In genomic region chr17:27984816-27985215, GRCh38 we compare ENCODE assay signal across 22 cellular contexts. TPM values are rescaled to one million over a fixed set of nuclear protein-coding genes. Genes with fewer than 3 reads are reported as not detected.
DNase-seq lines count a peak whose midpoint lies in the region; ATAC-seq, FAIRE-seq and TF ChIP-seq lines count a peak whose summit lies in the region.
"Had no signal": no experiment of that assay in that cellular context is flagged by ENCODE, and none has a peak within 500 bp of the region (broad histone marks: within the 10 kb centered on the region; RNA-seq: fewer than 3 reads in every experiment).

No MANE protein-coding gene starts in this region.

- 0 out of 2 replicates have a peak overlapping the region, but pooled peaks have one; percentile 62 for H2BK20ac ChIP-seq in H1 (ENCODE audit: low read length)

- no peak overlapping the region for H3K4me2 ChIP-seq in H1 (ENCODE audit: insufficient read depth in 1 of 2, low read depth in 2 of 2, low read length in 2 of 2)

- DNase-seq in NCI-H82 (lab: John Stamatoyannopoulos, UW) = peak; percentile 59
- no peak for DNase-seq in NCI-H82 treated with DMSO at 0.1 percent for 48 hours (lab: John Stamatoyannopoulos, UW; ENCODE audit: unreplicated experiment)
- DNase-seq in H1 (ENCODE audit: low read depth in 1 of 2, low spot score in 2 of 2) = no peak
- peak in 1 of 3 donors; percentile 28 for DNase-seq in right lobe of liver
- DNase-seq in uterus = peak in 1 of 2 donors; percentile 53
- DNase-seq in effector memory CD4-positive, alpha-beta T cell = no peak
- DNase-seq in NCI-H774 (lab: John Stamatoyannopoulos, UW) = no peak
- DNase-seq: activated CD8-positive, alpha-beta T cell treated with anti-CD3 and anti-CD28 coated beads, Interleukin-2, amount 10 ng/mL, durations not matched to agents 7 days and 5 days; activated naive CD4-positive, alpha-beta T cell treated with anti-CD3 and anti-CD28 coated beads, Interleukin-2, amount 10 ng/mL, durations not matched to agents 7 days and 5 days; activated T-cell treated with anti-CD3 and anti-CD28 coated beads, Interleukin-2, amount 50 U/mL, for 4 hours; cortex of kidney; GOT3; lower lobe of right lung; NCI-H1930; NCI-H446; stimulated activated CD4-positive, alpha-beta T cell treated with anti-CD3 and anti-CD28 coated beads, Interleukin-2, amount 100 ng/mL, for 48 hours; WERI-Rb-1 had no signal

- no peak for TF ChIP-seq CTCF in H1 (IDR thresholded peaks at IDR 0.05; ENCODE audit: control extremely low read depth in 1 of 3, insufficient read depth in 1 of 3, low read depth in 1 of 3, low read length in 3 of 3)
- no peak for TF ChIP-seq CTCF in right lobe of liver (IDR thresholded peaks at IDR 0.05)
- TF ChIP-seq CTCF in uterus (IDR thresholded peaks at IDR 0.05) = no peak

- H2AFZ ChIP-seq in H1 (ENCODE audit: low read length) = no peak overlapping the region; the same call in 1 of the 2 replicates
- H2AFZ ChIP-seq: parathyroid adenoma had no signal

- H3K79me1 ChIP-seq in H1 (ENCODE audit: low read depth, low read length) = no peaks in the 10 kb centered on the region

- H3K18ac ChIP-seq in H1 (ENCODE audit: extremely low read depth, low read length) = no peak overlapping the region

- TF ChIP-seq POLR2A in H1 (IDR thresholded peaks at IDR 0.05; ENCODE audit: control extremely low read depth in 1 of 2, low read depth in 2 of 2, low read length in 2 of 2) (no peak), right lobe of liver (IDR thresholded peaks at IDR 0.05) (no peak), uterus (IDR thresholded peaks at IDR 0.05) (no peak)

- no peak overlapping the region for H4K5ac ChIP-seq in H1 (ENCODE audit: insufficient read length, low read depth, low read length)

- H2BK5ac ChIP-seq in H1 (ENCODE audit: low read depth, low read length) = no peak overlapping the region

- 0 out of 2 replicates have a peak overlapping the region, but pooled peaks have one; percentile 24 for H2BK15ac ChIP-seq in H1 (ENCODE audit: low read length)

- no peak for TF ChIP-seq EP300 in H1 (IDR thresholded peaks at IDR 0.05; ENCODE audit: borderline replicate concordance in 1 of 2, low read depth in 2 of 2, low read length in 2 of 2)

- H3K27ac ChIP-seq in H1 (ENCODE audit: low read depth, low read length) = no peak overlapping the region
- peak overlapping the region in 1 of 3 donors; percentile 10 for H3K27ac ChIP-seq in right lobe of liver
- peak overlapping the region; percentile 37 to 57 for H3K27ac ChIP-seq in uterus
- no peak overlapping the region for H3K27ac ChIP-seq in effector memory CD4-positive, alpha-beta T cell (ENCODE audit: insufficient read depth, low read length, poor library complexity, severe bottlenecking)
- H3K27ac ChIP-seq: 22Rv1, epithelial cell of prostate, lower lobe of right lung, parathyroid adenoma, suprapubic skin, WERI-Rb-1 had no signal

- POLR2A ChIA-PET in H1 (lab: Charles Lee; ENCODE audit: partially characterized antibody) = no interaction called here

- H3K4me3 ChIP-seq in H1 (ENCODE audit: extremely low read depth in 1 of 4, insufficient read depth in 2 of 4, low read depth in 3 of 4, low read length in 4 of 4) (no peak overlapping the region), right lobe of liver (no peak overlapping the region), uterus (no peak overlapping the region)
- H3K4me3 ChIP-seq in effector memory CD4-positive, alpha-beta T cell (ENCODE audit: insufficient read depth, low read depth, low read length, poor library complexity, severe bottlenecking) = no peak overlapping the region
- H3K4me3 ChIP-seq: lower lobe of right lung, suprapubic skin had no signal

- no peaks in the 10 kb centered on the region for H3K23me2 ChIP-seq in H1 (ENCODE audit: low read depth, low read length)

- no peaks in the 10 kb centered on the region for H3K79me2 ChIP-seq in H1 (ENCODE audit: control insufficient read depth in 1 of 2, insufficient read depth in 2 of 2, low read length in 2 of 2)
- H3K79me2 ChIP-seq: parathyroid adenoma had no signal

- intact Hi-C loops in right lobe of liver (cut with DNase I) = no loop called here
- intact Hi-C loops in uterus (cut with DNase I; ENCODE audit: low total_unique reads) = no loop called here

- H2BK12ac ChIP-seq in H1 (ENCODE audit: low read depth, low read length) = no peak overlapping the region

- ATAC-seq in right lobe of liver (peak; percentile 39 to 73 (median 61)), GM19035 (IDR thresholded peaks at IDR 0.05; ENCODE audit: unreplicated experiment) (no peak)
- ATAC-seq: activated CD8-positive, alpha-beta T cell treated with anti-CD3 and anti-CD28 coated beads, Interleukin-2, amount 10 ng/mL, durations not matched to agents 7 days and 5 days; activated T-cell treated with anti-CD3 and anti-CD28 coated beads, Interleukin-2, amount 50 U/mL, for 4 hours; lower lobe of right lung had no signal

- no peak for FAIRE-seq in H1 (lab: Jason Lieb, UNC)

- no peak overlapping the region for H3K14ac ChIP-seq in H1 (ENCODE audit: insufficient read length)

- H3K56ac ChIP-seq in H1 (replicated peaks; ENCODE audit: insufficient read length, low read depth, low read length) = no peak overlapping the region

- H3K9ac ChIP-seq in H1 (replicated peaks in 1 of 4; ENCODE audit: extremely low read depth in 1 of 4, low read depth in 3 of 4, low read length in 3 of 4) = no peak overlapping the region; a peak in 1 of 7 replicates
- H3K9ac ChIP-seq: parathyroid adenoma had no signal

- H2AK5ac ChIP-seq in H1 (ENCODE audit: low read depth, low read length) = no peak overlapping the region; the same call in 1 of the 2 replicates

- WGBS in H1 (ENCODE audit: extremely low coverage in 1 of 2, insufficient coverage in 1 of 2, insufficient read length in 1 of 2, insufficient replicate concordance in 2 of 2, low coverage in 1 of 2, low lambda C conversion rate in 2 of 2, missing lambda C conversion rate in 1 of 2), 2 experiments = 79% methylated on average over 6 of the region's 6 CpGs; no CpG with 5 or more reads in 1 of the 2 experiments
- 47% methylated on average over 6 of the region's 6 CpGs for WGBS in right lobe of liver (ENCODE audit: insufficient coverage, low coverage, low lambda C conversion rate, missing lambda C conversion rate)

- no peak overlapping the region for H3K23ac ChIP-seq in H1 (ENCODE audit: insufficient read length)

- no peaks in the 10 kb centered on the region; a peak in 1 of 7 replicates for H3K27me3 ChIP-seq in H1 (replicated peaks in 1 of 4; ENCODE audit: control insufficient read depth in 3 of 4, extremely low read depth in 1 of 4, insufficient read depth in 3 of 4, low read length in 3 of 4)
- no peaks in the 10 kb centered on the region for H3K27me3 ChIP-seq in right lobe of liver
- no peaks in the 10 kb centered on the region for H3K27me3 ChIP-seq in uterus
- no peaks in the 10 kb centered on the region for H3K27me3 ChIP-seq in effector memory CD4-positive, alpha-beta T cell (replicated peaks; ENCODE audit: control insufficient read depth, insufficient read depth, low read length, poor library complexity, severe bottlenecking)

- H3K4me1 ChIP-seq in H1 (replicated peaks in 1 of 4; ENCODE audit: control insufficient read depth in 3 of 4, insufficient read depth in 4 of 4, low read length in 3 of 4) = peaks cover 0 to 4% (median 0%) of the 10 kb centered on the region in 4 experiments; a peak in 2 of 7 replicates
- no peaks in the 10 kb centered on the region for H3K4me1 ChIP-seq in right lobe of liver
- no peaks in the 10 kb centered on the region for H3K4me1 ChIP-seq in uterus
- H3K4me1 ChIP-seq in effector memory CD4-positive, alpha-beta T cell (ENCODE audit: control insufficient read depth, insufficient read depth, low read length, poor library complexity, severe bottlenecking) = no peaks in the 10 kb centered on the region

- CTCF ChIA-PET in H1 (lab: Charles Lee; ENCODE audit: partially characterized antibody) = interaction anchor here (1.1 kb wide), 1 partner anchor 24 kb away, joined by 3 read pairs; no protein-coding TSS in a partner anchor

- H3K36me3 ChIP-seq in H1 (ENCODE audit: control insufficient read depth in 2 of 4, insufficient read depth in 4 of 4, low read length in 3 of 4) (no peaks in the 10 kb centered on the region), right lobe of liver (no peaks in the 10 kb centered on the region), uterus (no peaks in the 10 kb centered on the region)
- no peaks in the 10 kb centered on the region for H3K36me3 ChIP-seq in effector memory CD4-positive, alpha-beta T cell (ENCODE audit: control insufficient read depth, insufficient read depth, low read length)
- H3K36me3 ChIP-seq: lower lobe of right lung, suprapubic skin, WERI-Rb-1 had no signal

- no peak overlapping the region for H4K8ac ChIP-seq in H1 (ENCODE audit: extremely low read depth, insufficient read depth, low read length)

- no peaks in the 10 kb centered on the region for H4K20me1 ChIP-seq in H1 (replicated peaks in 1 of 2; ENCODE audit: control insufficient read depth in 1 of 2, insufficient read depth in 2 of 2, low read length in 2 of 2)

- H3K9me3 ChIP-seq in H1 (ENCODE audit: insufficient read depth in 2 of 2, low read depth in 1 of 2, low read length in 1 of 2) (no peaks in the 10 kb centered on the region), right lobe of liver (no peaks in the 10 kb centered on the region), uterus (no peaks in the 10 kb centered on the region)
- H3K9me3 ChIP-seq in effector memory CD4-positive, alpha-beta T cell (ENCODE audit: control insufficient read depth, low read length) = no peaks in the 10 kb centered on the region
- H3K9me3 ChIP-seq: lower lobe of right lung, suprapubic skin had no signal

- TF ChIP-seq RAD21 in H1 (IDR thresholded peaks at IDR 0.05 in 1 of 2, conservative IDR thresholded peaks at IDR 0.05 in 1 of 2; ENCODE audit: low read depth in 2 of 2, low read length in 2 of 2) = no peak

- no peak overlapping the region for H3K4ac ChIP-seq in H1 (replicated peaks; ENCODE audit: insufficient read length, low read depth, low read length)

- no peak overlapping the region for H4K91ac ChIP-seq in H1 (replicated peaks; ENCODE audit: insufficient read length, low read length)

- H2BK120ac ChIP-seq in H1 (replicated peaks; ENCODE audit: low read depth, low read length) = no peak overlapping the region

TF ChIP-seq in H1, 55 proteins besides CTCF, POLR2A, EP300 and RAD21 (continues in another document):
- TF ChIP-seq CHD2 (IDR thresholded peaks at IDR 0.05; ENCODE audit: low read length) (no peak), SIRT6 (IDR thresholded peaks at IDR 0.05; ENCODE audit: low read length) (no peak), BACH1 (IDR thresholded peaks at IDR 0.05; ENCODE audit: low read length) (no peak)

RNA-seq across cellular contexts. Expression of gene NLK, which starts 57.7 kb away (rescaled TPM):
- 47.0 and 49.9 TPM in 2 replicates for total RNA-seq in H1 (2021; fragmentation: NEBNext Ultra II Directional; extraction: Animal tissue kit (Norgen Biotek cat#: 25700))
- 30.5 and 30.8 TPM in 2 replicates for polyA plus RNA-seq in H1 (2011; rRNA removed)
- polyA plus RNA-seq in H1 (2011; cell fraction: cytosol; rRNA removed) = 30.2 TPM
- 97.7 TPM for polyA plus RNA-seq in H1 (2011; cell fraction: nucleus; rRNA removed)
- 23.6 to 37.1 TPM (median 26.1 TPM) in 4 replicates for polyA plus RNA-seq in H1 (2012, experiment 1 of 2)
- polyA plus RNA-seq in H1 (2012, experiment 2 of 2) = 6.1 TPM
- polyA plus RNA-seq in H1 (2013, experiment 1 of 2) = 43.2 TPM
- polyA plus RNA-seq in H1 (2013, experiment 2 of 2) = 39.6 TPM
- 116 and 123 TPM in 2 replicates for polyA minus RNA-seq in H1 (2011; rRNA and poly(A)+ RNA removed)
- 41.7 TPM for polyA minus RNA-seq in H1 (2011; cell fraction: cytosol; rRNA and poly(A)+ RNA removed)
- 173 TPM for polyA minus RNA-seq in H1 (2011; cell fraction: nucleus; rRNA and poly(A)+ RNA removed)
- total RNA-seq in right lobe of liver = 10 to 100 TPM in 3 of 6 experiments, 1 to 10 TPM in 3; 8.8 to 10.6 (median 9.9) TPM
- 10 to 100 TPM in 3 of 4 donors, 1 to 10 TPM in 1; 7.7 to 36.8 (median 23.4) TPM for total RNA-seq in uterus

Comparison
In these comparisons a context has a peak if more than half of its experiments do, and no peak if none do; other contexts are left out.
1. H3K27ac ChIP-seq: peak in uterus (2 of 2); none in H1 (single experiment) and effector memory CD4-positive, alpha-beta T cell (single experiment).